1 cellular context compared by ENCODE assay signal in genomic region chr20:15158438-15158990, GRCh38.
TF ChIP-seq lines count a peak whose summit lies in the region.

No MANE protein-coding gene starts in this region.

TF ChIP-seq in HepG2, 621 proteins besides CTCF, POLR2A, EP300 and RAD21 (continued from another document and continues in another):
- TF ChIP-seq, protein P1, sequence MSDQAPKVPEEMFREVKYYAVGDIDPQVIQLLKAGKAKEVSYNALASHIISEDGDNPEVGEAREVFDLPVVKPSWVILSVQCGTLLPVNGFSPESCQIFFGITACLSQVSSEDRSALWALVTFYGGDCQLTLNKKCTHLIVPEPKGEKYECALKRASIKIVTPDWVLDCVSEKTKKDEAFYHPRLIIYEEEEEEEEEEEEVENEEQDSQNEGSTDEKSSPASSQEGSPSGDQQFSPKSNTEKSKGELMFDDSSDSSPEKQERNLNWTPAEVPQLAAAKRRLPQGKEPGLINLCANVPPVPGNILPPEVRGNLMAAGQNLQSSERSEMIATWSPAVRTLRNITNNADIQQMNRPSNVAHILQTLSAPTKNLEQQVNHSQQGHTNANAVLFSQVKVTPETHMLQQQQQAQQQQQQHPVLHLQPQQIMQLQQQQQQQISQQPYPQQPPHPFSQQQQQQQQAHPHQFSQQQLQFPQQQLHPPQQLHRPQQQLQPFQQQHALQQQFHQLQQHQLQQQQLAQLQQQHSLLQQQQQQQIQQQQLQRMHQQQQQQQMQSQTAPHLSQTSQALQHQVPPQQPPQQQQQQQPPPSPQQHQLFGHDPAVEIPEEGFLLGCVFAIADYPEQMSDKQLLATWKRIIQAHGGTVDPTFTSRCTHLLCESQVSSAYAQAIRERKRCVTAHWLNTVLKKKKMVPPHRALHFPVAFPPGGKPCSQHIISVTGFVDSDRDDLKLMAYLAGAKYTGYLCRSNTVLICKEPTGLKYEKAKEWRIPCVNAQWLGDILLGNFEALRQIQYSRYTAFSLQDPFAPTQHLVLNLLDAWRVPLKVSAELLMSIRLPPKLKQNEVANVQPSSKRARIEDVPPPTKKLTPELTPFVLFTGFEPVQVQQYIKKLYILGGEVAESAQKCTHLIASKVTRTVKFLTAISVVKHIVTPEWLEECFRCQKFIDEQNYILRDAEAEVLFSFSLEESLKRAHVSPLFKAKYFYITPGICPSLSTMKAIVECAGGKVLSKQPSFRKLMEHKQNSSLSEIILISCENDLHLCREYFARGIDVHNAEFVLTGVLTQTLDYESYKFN (CRISPR knock-in tag; conservative IDR thresholded peaks at IDR 0.05): peak; percentile 76
- peak; percentile 76 for TF ChIP-seq POGZ (CRISPR knock-in tag; IDR thresholded peaks at IDR 0.05)
- no peak for TF ChIP-seq MYC (CRISPR knock-in tag; IDR thresholded peaks at IDR 0.05; ENCODE audit: borderline replicate concordance)
- no peak for TF ChIP-seq ZNF720 (CRISPR knock-in tag; IDR thresholded peaks at IDR 0.05)
- TF ChIP-seq ZNF468 (CRISPR knock-in tag; IDR thresholded peaks at IDR 0.05): no peak
- no peak for TF ChIP-seq SETDB1 (CRISPR knock-in tag; IDR thresholded peaks at IDR 0.05; ENCODE audit: borderline replicate concordance)
- no peak for TF ChIP-seq CENPBD1 (CRISPR knock-in tag; IDR thresholded peaks at IDR 0.05; ENCODE audit: borderline replicate concordance, low read depth)
- no peak for TF ChIP-seq GLI4 (CRISPR knock-in tag; IDR thresholded peaks at IDR 0.05; ENCODE audit: borderline replicate concordance)
- TF ChIP-seq CREM (IDR thresholded peaks at IDR 0.05): peak; percentile 43; the same call in 1 of the 2 replicates
- TF ChIP-seq CREM (CRISPR knock-in tag; IDR thresholded peaks at IDR 0.05): no peak
- TF ChIP-seq, protein P2, sequence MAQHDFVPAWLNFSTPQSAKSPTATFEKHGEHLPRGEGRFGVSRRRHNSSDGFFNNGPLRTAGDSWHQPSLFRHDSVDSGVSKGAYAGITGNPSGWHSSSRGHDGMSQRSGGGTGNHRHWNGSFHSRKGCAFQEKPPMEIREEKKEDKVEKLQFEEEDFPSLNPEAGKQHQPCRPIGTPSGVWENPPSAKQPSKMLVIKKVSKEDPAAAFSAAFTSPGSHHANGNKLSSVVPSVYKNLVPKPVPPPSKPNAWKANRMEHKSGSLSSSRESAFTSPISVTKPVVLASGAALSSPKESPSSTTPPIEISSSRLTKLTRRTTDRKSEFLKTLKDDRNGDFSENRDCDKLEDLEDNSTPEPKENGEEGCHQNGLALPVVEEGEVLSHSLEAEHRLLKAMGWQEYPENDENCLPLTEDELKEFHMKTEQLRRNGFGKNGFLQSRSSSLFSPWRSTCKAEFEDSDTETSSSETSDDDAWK (CRISPR knock-in tag; IDR thresholded peaks at IDR 0.05): no peak
- no peak for TF ChIP-seq DNMT1 (CRISPR knock-in tag; IDR thresholded peaks at IDR 0.05)
- TF ChIP-seq ZNF749 (CRISPR knock-in tag; IDR thresholded peaks at IDR 0.05; ENCODE audit: borderline replicate concordance): peak; percentile 44; the same call in 1 of the 2 replicates
- no peak for TF ChIP-seq GABPA (IDR thresholded peaks at IDR 0.05; ENCODE audit: low read depth, low read length)
- peak; percentile 23; the same call in 1 of the 2 replicates for TF ChIP-seq GABPA (CRISPR knock-in tag; IDR thresholded peaks at IDR 0.05; ENCODE audit: low read depth)
- 0 out of 2 replicates have a peak, but pooled peaks have one; percentile 46 for TF ChIP-seq FOSL1 (CRISPR knock-in tag; IDR thresholded peaks at IDR 0.05; ENCODE audit: borderline replicate concordance)
- TF ChIP-seq ZNF567 (CRISPR knock-in tag; IDR thresholded peaks at IDR 0.05; ENCODE audit: borderline replicate concordance): no peak
- TF ChIP-seq FOSL2 (CRISPR knock-in tag; IDR thresholded peaks at IDR 0.05): peak; percentile 69; the same call in 1 of the 2 replicates
- no peak for TF ChIP-seq ERF (CRISPR knock-in tag; IDR thresholded peaks at IDR 0.05)
- TF ChIP-seq AHDC1 (CRISPR knock-in tag; IDR thresholded peaks at IDR 0.05; ENCODE audit: borderline replicate concordance): peak; percentile 94; the same call in 1 of the 2 replicates
- TF ChIP-seq, protein P3, sequence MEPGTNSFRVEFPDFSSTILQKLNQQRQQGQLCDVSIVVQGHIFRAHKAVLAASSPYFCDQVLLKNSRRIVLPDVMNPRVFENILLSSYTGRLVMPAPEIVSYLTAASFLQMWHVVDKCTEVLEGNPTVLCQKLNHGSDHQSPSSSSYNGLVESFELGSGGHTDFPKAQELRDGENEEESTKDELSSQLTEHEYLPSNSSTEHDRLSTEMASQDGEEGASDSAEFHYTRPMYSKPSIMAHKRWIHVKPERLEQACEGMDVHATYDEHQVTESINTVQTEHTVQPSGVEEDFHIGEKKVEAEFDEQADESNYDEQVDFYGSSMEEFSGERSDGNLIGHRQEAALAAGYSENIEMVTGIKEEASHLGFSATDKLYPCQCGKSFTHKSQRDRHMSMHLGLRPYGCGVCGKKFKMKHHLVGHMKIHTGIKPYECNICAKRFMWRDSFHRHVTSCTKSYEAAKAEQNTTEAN (CRISPR knock-in tag; conservative IDR thresholded peaks at IDR 0.05): no peak
- no peak for TF ChIP-seq ZNF646 (CRISPR knock-in tag; IDR thresholded peaks at IDR 0.05)
- 0 out of 2 replicates have a peak, but pooled peaks have one; percentile 18 for TF ChIP-seq SIX4 (CRISPR knock-in tag; IDR thresholded peaks at IDR 0.05)
- no peak for TF ChIP-seq ZBTB42 (CRISPR knock-in tag; IDR thresholded peaks at IDR 0.05)
- TF ChIP-seq CHD2 (IDR thresholded peaks at IDR 0.05; ENCODE audit: low read depth, low read length): no peak
- no peak for TF ChIP-seq NFE2 (CRISPR knock-in tag; IDR thresholded peaks at IDR 0.05)
- TF ChIP-seq, protein P4, sequence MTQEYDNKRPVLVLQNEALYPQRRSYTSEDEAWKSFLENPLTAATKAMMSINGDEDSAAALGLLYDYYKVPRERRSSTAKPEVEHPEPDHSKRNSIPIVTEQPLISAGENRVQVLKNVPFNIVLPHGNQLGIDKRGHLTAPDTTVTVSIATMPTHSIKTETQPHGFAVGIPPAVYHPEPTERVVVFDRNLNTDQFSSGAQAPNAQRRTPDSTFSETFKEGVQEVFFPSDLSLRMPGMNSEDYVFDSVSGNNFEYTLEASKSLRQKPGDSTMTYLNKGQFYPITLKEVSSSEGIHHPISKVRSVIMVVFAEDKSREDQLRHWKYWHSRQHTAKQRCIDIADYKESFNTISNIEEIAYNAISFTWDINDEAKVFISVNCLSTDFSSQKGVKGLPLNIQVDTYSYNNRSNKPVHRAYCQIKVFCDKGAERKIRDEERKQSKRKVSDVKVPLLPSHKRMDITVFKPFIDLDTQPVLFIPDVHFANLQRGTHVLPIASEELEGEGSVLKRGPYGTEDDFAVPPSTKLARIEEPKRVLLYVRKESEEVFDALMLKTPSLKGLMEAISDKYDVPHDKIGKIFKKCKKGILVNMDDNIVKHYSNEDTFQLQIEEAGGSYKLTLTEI (CRISPR knock-in tag; conservative IDR thresholded peaks at IDR 0.05): no peak
- TF ChIP-seq ZNF83 (CRISPR knock-in tag; IDR thresholded peaks at IDR 0.05; ENCODE audit: borderline replicate concordance): no peak
- TF ChIP-seq ZNF883 (CRISPR knock-in tag; IDR thresholded peaks at IDR 0.05; ENCODE audit: not compliant biosample characterization): no peak
- TF ChIP-seq FOXP1 (IDR thresholded peaks at IDR 0.05): no peak
- peak; percentile 65; the same call in 1 of the 2 replicates for TF ChIP-seq FOXP1 (CRISPR knock-in tag; IDR thresholded peaks at IDR 0.05)
- TF ChIP-seq SAP130 (CRISPR knock-in tag; IDR thresholded peaks at IDR 0.05; ENCODE audit: low read depth): peak; percentile 62
- TF ChIP-seq, protein P5, sequence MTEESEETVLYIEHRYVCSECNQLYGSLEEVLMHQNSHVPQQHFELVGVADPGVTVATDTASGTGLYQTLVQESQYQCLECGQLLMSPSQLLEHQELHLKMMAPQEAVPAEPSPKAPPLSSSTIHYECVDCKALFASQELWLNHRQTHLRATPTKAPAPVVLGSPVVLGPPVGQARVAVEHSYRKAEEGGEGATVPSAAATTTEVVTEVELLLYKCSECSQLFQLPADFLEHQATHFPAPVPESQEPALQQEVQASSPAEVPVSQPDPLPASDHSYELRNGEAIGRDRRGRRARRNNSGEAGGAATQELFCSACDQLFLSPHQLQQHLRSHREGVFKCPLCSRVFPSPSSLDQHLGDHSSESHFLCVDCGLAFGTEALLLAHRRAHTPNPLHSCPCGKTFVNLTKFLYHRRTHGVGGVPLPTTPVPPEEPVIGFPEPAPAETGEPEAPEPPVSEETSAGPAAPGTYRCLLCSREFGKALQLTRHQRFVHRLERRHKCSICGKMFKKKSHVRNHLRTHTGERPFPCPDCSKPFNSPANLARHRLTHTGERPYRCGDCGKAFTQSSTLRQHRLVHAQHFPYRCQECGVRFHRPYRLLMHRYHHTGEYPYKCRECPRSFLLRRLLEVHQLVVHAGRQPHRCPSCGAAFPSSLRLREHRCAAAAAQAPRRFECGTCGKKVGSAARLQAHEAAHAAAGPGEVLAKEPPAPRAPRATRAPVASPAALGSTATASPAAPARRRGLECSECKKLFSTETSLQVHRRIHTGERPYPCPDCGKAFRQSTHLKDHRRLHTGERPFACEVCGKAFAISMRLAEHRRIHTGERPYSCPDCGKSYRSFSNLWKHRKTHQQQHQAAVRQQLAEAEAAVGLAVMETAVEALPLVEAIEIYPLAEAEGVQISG (CRISPR knock-in tag; IDR thresholded peaks at IDR 0.05): no peak
- no peak for TF ChIP-seq SP140L (CRISPR knock-in tag; IDR thresholded peaks at IDR 0.05; ENCODE audit: borderline replicate concordance)
- TF ChIP-seq NR2C2 (CRISPR knock-in tag; IDR thresholded peaks at IDR 0.05; ENCODE audit: borderline replicate concordance): peak; percentile 34; the same call in 1 of the 2 replicates
- TF ChIP-seq TOE1 (CRISPR knock-in tag; IDR thresholded peaks at IDR 0.05): 0 out of 2 replicates have a peak, but pooled peaks have one; percentile 20
